Comparison of ENCODE assay signal across 19 cellular contexts in the genomic region with DNA sequence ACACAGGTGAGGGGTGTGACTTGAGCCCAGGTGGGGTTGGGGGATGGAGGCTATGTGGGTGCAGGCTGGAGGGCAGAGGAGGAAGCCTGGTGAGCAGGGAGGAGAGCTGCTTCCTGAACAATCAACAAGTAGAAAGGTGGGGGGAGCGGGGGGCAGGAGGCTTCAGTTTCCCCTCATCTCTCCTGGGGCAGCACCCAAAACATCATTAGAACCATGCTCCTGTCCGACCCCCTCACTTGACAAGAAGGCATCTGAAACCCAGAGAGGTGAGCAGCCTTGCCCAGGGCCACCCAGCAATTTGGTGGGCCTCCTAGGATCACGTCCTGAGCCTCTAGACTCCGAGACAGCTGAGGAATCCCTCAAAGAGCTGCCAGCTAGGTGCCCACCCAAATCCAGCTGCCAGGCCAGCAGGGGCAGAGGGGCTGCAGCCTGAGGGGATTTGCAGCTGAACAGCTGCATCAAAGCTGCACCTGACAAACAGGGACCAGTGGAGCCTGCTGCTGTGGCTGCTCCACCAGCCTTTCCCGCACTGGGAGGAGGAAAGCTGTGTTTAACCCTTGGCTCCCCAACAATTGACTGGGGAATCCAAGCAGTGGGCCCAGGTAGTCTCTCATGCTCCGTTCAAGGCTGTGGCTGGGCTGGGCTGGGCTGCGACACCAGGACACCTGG. TPM values are rescaled to one million over a fixed set of nuclear protein-coding genes. Genes with fewer than 3 reads are reported as not detected.
DNase-seq lines count a peak whose midpoint lies in the region; ATAC-seq, FAIRE-seq and TF ChIP-seq lines count a peak whose summit lies in the region.
"Had no signal": no experiment of that assay in that cellular context is flagged by ENCODE, and none has a peak within 500 bp of the region (broad histone marks: within the 10 kb centered on the region; RNA-seq: fewer than 3 reads in every experiment).

No MANE protein-coding gene starts in this region.

- H3K4me1 ChIP-seq in heart right ventricle (peaks cover 19 to 52% (median 39%) of the 10 kb centered on the region in 9 donors), right atrium auricular region (peaks cover 0 to 47% of the 10 kb centered on the region in 2 donors), mesenchymal stem cell (ENCODE audit: control insufficient read depth, insufficient read depth, low read depth, low read length) (peaks cover 10% of the 10 kb centered on the region)

- no peak overlapping the region for H4K8ac ChIP-seq in mesenchymal stem cell (ENCODE audit: low read length)

- H3K14ac ChIP-seq in mesenchymal stem cell (ENCODE audit: low read length in 2 of 2), result no peak overlapping the region

- H2BK15ac ChIP-seq in mesenchymal stem cell (ENCODE audit: low read depth, poor library complexity, severe bottlenecking), result no peak overlapping the region

- H3K27me3 ChIP-seq in heart right ventricle, result no peaks in the 10 kb centered on the region
- no peaks in the 10 kb centered on the region for H3K27me3 ChIP-seq in right atrium auricular region
- H3K27me3 ChIP-seq in mesenchymal stem cell (ENCODE audit: control insufficient read depth in 1 of 2, insufficient read depth in 1 of 2, low read length in 2 of 2), result peaks cover 50 to 51% of the 10 kb centered on the region in 2 experiments

- H2BK12ac ChIP-seq in mesenchymal stem cell (ENCODE audit: low read length in 2 of 2), result no peak overlapping the region

- H3K4me3 ChIP-seq in heart right ventricle (peak overlapping the region in 2 of 10 donors; percentile 13 to 34), right atrium auricular region (no peak overlapping the region), mesenchymal stem cell (ENCODE audit: insufficient read depth in 1 of 2, low read depth in 1 of 2, low read length in 2 of 2) (no peak overlapping the region)

- no peak for DNase-seq in heart right ventricle
- DNase-seq in right atrium auricular region (ENCODE audit: low spot score), result no peak
- peak; percentile 1 for DNase-seq in effector CD4-positive, alpha-beta T cell
- DNase-seq in mesenchymal stem cell, result no peak
- DNase-seq in GM12891 (ENCODE audit: insufficient read length, low spot score), result no peak
- DNase-seq in NCI-H748 (lab: John Stamatoyannopoulos, UW; ENCODE audit: unreplicated experiment), result no peak
- no peak for DNase-seq in activated T-helper 2 cell treated with anti-CD3 and anti-CD28 coated beads, Interferon-gamma antibody, Interleukin-2, Interleukin-4, amounts not matched to agents 10 μg/mL and 5 μg/mL and 100 μg/mL, durations not matched to agents 14 hours and 24 hours and 36 hours (ENCODE audit: low spot score)
- no peak for DNase-seq in T1000 (lab: John Stamatoyannopoulos, UW)
- DNase-seq: activated CD4-positive, alpha-beta T cell treated with anti-CD3 and anti-CD28 coated beads for 1 hour; Calu3; dermis blood vessel endothelial cell; GF-D8; Karpas-422; NK-92 treated with Interleukin-12 subunit alpha and Interleukin-12 subunit beta, amount 100 ng/mL, for 24 hours had no signal

- WGBS in heart right ventricle, 2 donors, result 55 to 58% methylated on average over 7 of the region's 7 CpGs
- WGBS in mesenchymal stem cell, result 55% methylated on average over 7 of the region's 7 CpGs

- no peak overlapping the region for H3K9ac ChIP-seq in mesenchymal stem cell (ENCODE audit: low read length)

- H3K4me3 Mint-ChIP-seq in activated T-helper 2 cell treated with anti-CD3 and anti-CD28 coated beads, Interferon-gamma antibody, Interleukin-2, Interleukin-4, amounts not matched to agents 10 μg/mL and 5 μg/mL and 100 μg/mL, durations not matched to agents 14 hours and 24 hours and 36 hours (ENCODE audit: low read depth), result no peak overlapping the region
- H3K4me3 Mint-ChIP-seq: activated naive CD4-positive, alpha-beta T cell treated with anti-CD3 and anti-CD28 coated beads, Interleukin-2, amount 50 U/mL, for 24 hours; brain; T-helper 1 cell treated with Interleukin-12 subunit alpha and Interleukin-12 subunit beta and Interleukin-4 antibody, amounts not matched to agents 30 μg/mL and 1 μg/mL, for 36 hours had no signal

- intact Hi-C loops in heart right ventricle (cut with DNase I), result no loop called here
- intact Hi-C loops in activated T-helper 2 cell treated with anti-CD3 and anti-CD28 coated beads, Interferon-gamma antibody, Interleukin-2, Interleukin-4, amounts not matched to agents 10 μg/mL and 5 μg/mL and 100 μg/mL, durations not matched to agents 14 hours and 24 hours and 36 hours (cut with micrococcal nuclease), result no loop called here

- no peaks in the 10 kb centered on the region for H3K36me3 Mint-ChIP-seq in activated T-helper 2 cell treated with anti-CD3 and anti-CD28 coated beads, Interferon-gamma antibody, Interleukin-2, Interleukin-4, amounts not matched to agents 10 μg/mL and 5 μg/mL and 100 μg/mL, durations not matched to agents 14 hours and 24 hours and 36 hours (ENCODE audit: low read depth)
- H3K36me3 Mint-ChIP-seq: brain had no signal

- no peak overlapping the region for H2AK5ac ChIP-seq in mesenchymal stem cell (ENCODE audit: low read length, severe bottlenecking)

- H3K36me3 ChIP-seq in heart right ventricle, result no peaks in the 10 kb centered on the region
- H3K36me3 ChIP-seq in right atrium auricular region, result no peaks in the 10 kb centered on the region
- no peaks in the 10 kb centered on the region for H3K36me3 ChIP-seq in mesenchymal stem cell (ENCODE audit: control insufficient read depth in 1 of 2, insufficient read depth in 2 of 2, low read depth in 1 of 2, low read length in 2 of 2)

- H3K27ac ChIP-seq in heart right ventricle (peak overlapping the region; percentile 57 to 91 (median 84)), right atrium auricular region (peak overlapping the region in 1 of 2 donors; percentile 65), mesenchymal stem cell (ENCODE audit: low read length, poor library complexity, severe bottlenecking) (no peak overlapping the region)

- no peak overlapping the region for H3K18ac ChIP-seq in mesenchymal stem cell (ENCODE audit: low read depth in 1 of 2, low read length in 2 of 2)

- peaks cover 11% of the 10 kb centered on the region for H3K9me3 Mint-ChIP-seq in activated T-helper 2 cell treated with anti-CD3 and anti-CD28 coated beads, Interferon-gamma antibody, Interleukin-2, Interleukin-4, amounts not matched to agents 10 μg/mL and 5 μg/mL and 100 μg/mL, durations not matched to agents 14 hours and 24 hours and 36 hours
- H3K9me3 Mint-ChIP-seq: activated naive CD4-positive, alpha-beta T cell treated with anti-CD3 and anti-CD28 coated beads, Interleukin-2, amount 50 U/mL, for 24 hours had no signal

- no peak overlapping the region for H3K4me2 ChIP-seq in mesenchymal stem cell (ENCODE audit: low read length, poor library complexity, severe bottlenecking)

- H3K79me1 ChIP-seq in mesenchymal stem cell (replicated peaks; ENCODE audit: low read length, poor library complexity, severe bottlenecking), result no peaks in the 10 kb centered on the region

- peaks cover 5% of the 10 kb centered on the region for H3K27me3 Mint-ChIP-seq in activated T-helper 2 cell treated with anti-CD3 and anti-CD28 coated beads, Interferon-gamma antibody, Interleukin-2, Interleukin-4, amounts not matched to agents 10 μg/mL and 5 μg/mL and 100 μg/mL, durations not matched to agents 14 hours and 24 hours and 36 hours (ENCODE audit: low read depth)
- H3K27me3 Mint-ChIP-seq: activated naive CD4-positive, alpha-beta T cell treated with anti-CD3 and anti-CD28 coated beads, Interleukin-2, amount 50 U/mL, for 24 hours had no signal

- ATAC-seq in heart right ventricle, result peak in 1 of 8 donors; percentile 7
- ATAC-seq: esophagus mucosa had no signal

- H2AFZ ChIP-seq in mesenchymal stem cell (ENCODE audit: low read depth, low read length), result no peak overlapping the region

- no peak for TF ChIP-seq CTCF in heart right ventricle (IDR thresholded peaks at IDR 0.05)
- TF ChIP-seq CTCF in right atrium auricular region (IDR thresholded peaks at IDR 0.05), result no peak

- peak overlapping the region; percentile 36 for H4K91ac ChIP-seq in mesenchymal stem cell (ENCODE audit: low read length)

- H3K23ac ChIP-seq in mesenchymal stem cell (ENCODE audit: low read length in 2 of 2), result no peak overlapping the region

- H2BK120ac ChIP-seq in mesenchymal stem cell (ENCODE audit: low read depth, low read length), result no peak overlapping the region

- H3K4me1 Mint-ChIP-seq in activated T-helper 2 cell treated with anti-CD3 and anti-CD28 coated beads, Interferon-gamma antibody, Interleukin-2, Interleukin-4, amounts not matched to agents 10 μg/mL and 5 μg/mL and 100 μg/mL, durations not matched to agents 14 hours and 24 hours and 36 hours (ENCODE audit: low read depth), result no peaks in the 10 kb centered on the region
- H3K4me1 Mint-ChIP-seq: activated naive CD4-positive, alpha-beta T cell treated with anti-CD3 and anti-CD28 coated beads, Interleukin-2, amount 50 U/mL, for 24 hours had no signal

- H3K9me3 ChIP-seq in heart right ventricle (peaks cover 0 to 15% (median 8%) of the 10 kb centered on the region in 11 donors), right atrium auricular region (peaks cover 0 to 11% of the 10 kb centered on the region in 2 donors), mesenchymal stem cell (ENCODE audit: control insufficient read depth, low read length) (peaks cover 12% of the 10 kb centered on the region)

- no peak for FAIRE-seq in GM12891 (lab: Jason Lieb, UNC)

- no peak overlapping the region for H3K4ac ChIP-seq in mesenchymal stem cell (ENCODE audit: low read depth in 1 of 2, low read length in 2 of 2)

- TF ChIP-seq POLR2A in GM12891 (IDR thresholded peaks at IDR 0.05; ENCODE audit: low read depth, low read length), result no peak

- H2BK5ac ChIP-seq in mesenchymal stem cell (ENCODE audit: low read depth, low read length, poor library complexity, severe bottlenecking), result no peak overlapping the region

- H3K27ac Mint-ChIP-seq in activated T-helper 2 cell treated with anti-CD3 and anti-CD28 coated beads, Interferon-gamma antibody, Interleukin-2, Interleukin-4, amounts not matched to agents 10 μg/mL and 5 μg/mL and 100 μg/mL, durations not matched to agents 14 hours and 24 hours and 36 hours, result no peak overlapping the region
- H3K27ac Mint-ChIP-seq: activated naive CD4-positive, alpha-beta T cell treated with anti-CD3 and anti-CD28 coated beads, Interleukin-2, amount 50 U/mL, for 24 hours; T-helper 1 cell treated with Interleukin-12 subunit alpha and Interleukin-12 subunit beta and Interleukin-4 antibody, amounts not matched to agents 30 μg/mL and 1 μg/mL, for 36 hours had no signal

RNA-seq across cellular contexts. Expression of gene ADRA2B, which starts 8.4 kb away (rescaled TPM):
- total RNA-seq in heart right ventricle (1 to 10 TPM; 1.5 to 7.3 (median 3.4) TPM), right atrium auricular region (1 to 10 TPM in 1 of 2 donors, under 1 TPM in 1; 0.47 to 1.4 TPM)
- 1 to 10 TPM; 1.9 to 5.2 TPM for polyA plus RNA-seq in heart right ventricle
- not detected for polyA plus RNA-seq in mesenchymal stem cell (2013, experiment 1 of 2)
- polyA plus RNA-seq in mesenchymal stem cell (2013, experiment 2 of 2), result 0.01 TPM
- 0.18 TPM for polyA plus RNA-seq in GM12891 (2012; ENCODE audit: low read depth, missing spikeins)
- 0.09 and 0.21 TPM in 2 replicates for total RNA-seq in activated T-helper 2 cell treated with anti-CD3 and anti-CD28 coated beads, Interferon-gamma antibody, Interleukin-2, Interleukin-4, amounts not matched to agents 10 μg/mL and 5 μg/mL and 100 μg/mL, durations not matched to agents 14 hours and 24 hours and 36 hours
- total RNA-seq: Calu3, esophagus mucosa, pulmonary artery endothelial cell had no signal

RNA-seq across cellular contexts. Expression of gene ASTL, which starts 30.3 kb away (rescaled TPM):
- not detected for total RNA-seq in heart right ventricle
- under 1 TPM in 1 of 2 donors, not detected in 1; 0.16 TPM for polyA plus RNA-seq in heart right ventricle
- not detected for total RNA-seq in right atrium auricular region
- polyA plus RNA-seq in mesenchymal stem cell (2013, experiment 1 of 2), result not detected
- polyA plus RNA-seq in mesenchymal stem cell (2013, experiment 2 of 2), result not detected
- polyA plus RNA-seq in GM12891 (2012; ENCODE audit: low read depth, missing spikeins), result 1.7 TPM
- total RNA-seq in activated T-helper 2 cell treated with anti-CD3 and anti-CD28 coated beads, Interferon-gamma antibody, Interleukin-2, Interleukin-4, amounts not matched to agents 10 μg/mL and 5 μg/mL and 100 μg/mL, durations not matched to agents 14 hours and 24 hours and 36 hours, result 1.3 and 1.5 TPM in 2 replicates
- total RNA-seq: Calu3, dermis blood vessel endothelial cell, pulmonary artery endothelial cell had no signal

RNA-seq across cellular contexts. Expression of gene DUSP2, which starts 37.2 kb away (rescaled TPM):
- total RNA-seq in heart right ventricle, result 1 to 10 TPM in 9 of 10 donors, under 1 TPM in 1; 0.61 to 6.8 (median 2.5) TPM
- 10 to 100 TPM in 1 of 2 donors, 1 to 10 TPM in 1; 2.9 to 29.1 TPM for polyA plus RNA-seq in heart right ventricle
- total RNA-seq in right atrium auricular region, result 1 to 10 TPM; 4.0 to 9.0 TPM
- polyA plus RNA-seq in mesenchymal stem cell (2013, experiment 1 of 2), result 0.08 TPM
- 0.11 TPM for polyA plus RNA-seq in mesenchymal stem cell (2013, experiment 2 of 2)
- 84.2 TPM for polyA plus RNA-seq in GM12891 (2012; ENCODE audit: low read depth, missing spikeins)
- total RNA-seq in activated T-helper 2 cell treated with anti-CD3 and anti-CD28 coated beads, Interferon-gamma antibody, Interleukin-2, Interleukin-4, amounts not matched to agents 10 μg/mL and 5 μg/mL and 100 μg/mL, durations not matched to agents 14 hours and 24 hours and 36 hours, result 238 and 260 TPM in 2 replicates

Comparison
In these comparisons a context has a peak if more than half of its experiments do, and no peak if none do; other contexts are left out.
1. RNA of gene DUSP2, which starts 37.2 kb away (total RNA-seq): 238 to 260 TPM in activated T-helper 2 cell treated with anti-CD3 and anti-CD28 coated beads, Interferon-gamma antibody, Interleukin-2, Interleukin-4, amounts not matched to agents 10 μg/mL and 5 μg/mL and 100 μg/mL, durations not matched to agents 14 hours and 24 hours and 36 hours; 4.0 to 9.0 TPM in right atrium auricular region and 0.61 to 6.8 TPM in heart right ventricle; every median in the first group is over 10 times any median in the second.